Comparison of ENCODE assay signal across 26 cellular contexts in the genomic region with DNA sequence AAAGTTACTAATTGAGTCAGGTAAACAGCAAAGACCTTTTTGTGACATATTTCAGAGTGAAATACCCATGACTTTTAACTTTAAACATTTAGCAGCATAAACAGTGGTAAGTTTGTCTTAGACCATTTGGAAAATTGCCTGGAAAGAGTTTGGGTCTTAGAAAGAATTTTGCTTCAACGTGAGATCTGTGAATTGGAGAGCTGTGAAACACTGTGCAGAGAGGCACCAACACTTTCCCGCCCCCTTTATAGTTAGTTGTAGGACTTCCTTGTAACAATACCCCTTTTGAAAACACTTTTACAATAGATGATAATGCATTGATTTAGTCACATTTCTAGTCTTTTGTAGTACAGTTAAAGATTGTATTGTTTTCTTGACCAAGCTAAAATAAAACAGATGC. TPM values are rescaled to one million over a fixed set of nuclear protein-coding genes. Genes with fewer than 3 reads are reported as not detected.
DNase-seq lines count a peak whose midpoint lies in the region; ATAC-seq, FAIRE-seq and TF ChIP-seq lines count a peak whose summit lies in the region.
"Had no signal": no experiment of that assay in that cellular context is flagged by ENCODE, and none has a peak within 500 bp of the region (broad histone marks: within the 10 kb centered on the region; RNA-seq: fewer than 3 reads in every experiment).

No MANE protein-coding gene starts in this region.

- H4K20me1 ChIP-seq in astrocyte (ENCODE audit: insufficient read depth, low read length) = no peaks in the 10 kb centered on the region

- DNase-seq in CD4-positive, CD25-positive, alpha-beta regulatory T cell = no peak
- no peak for DNase-seq in GM18507 (ENCODE audit: extremely low spot score, insufficient read length, low read depth)
- peak; percentile 27 for DNase-seq in astrocyte (ENCODE audit: low read depth)
- DNase-seq in naive thymus-derived CD4-positive, alpha-beta T cell = no peak
- no peak for DNase-seq in GM20000 (ENCODE audit: low spot score)
- DNase-seq in caudate nucleus (lab: John Stamatoyannopoulos, UW) = no peak
- no peak for DNase-seq in T-cell
- DNase-seq: activated CD4-positive, alpha-beta T cell treated with anti-CD3 and anti-CD28 coated beads for 1 hour; activated CD8-positive, alpha-beta memory T cell treated with anti-CD3 and anti-CD28 coated beads, Interleukin-2, amount 10 ng/mL, durations not matched to agents 7 days and 5 days; amniotic stem cell; effector CD8-positive, alpha-beta T cell; esophagus squamous epithelium; heart left ventricle; left lung; midbrain; NCI-H146; NCI-H2171 treated with DMSO at 0.1 percent for 48 hours; NCI-H69; psoas muscle; stimulated activated CD4-positive, alpha-beta T cell treated with anti-CD3 and anti-CD28 coated beads, Interleukin-2, amount 100 ng/mL, for 48 hours; stimulated activated naive CD4-positive, alpha-beta T cell treated with Interleukin-2 at 50 U/mL for 16 hours had no signal

- intact Hi-C loops in naive thymus-derived CD4-positive, alpha-beta T cell (cut with micrococcal nuclease) = loop anchor here in 1 of 2 donors (1.0 kb wide), 1 partner anchor 8 kb away; no protein-coding TSS in a partner anchor

- peak overlapping the region; percentile 4 for H3K4me3 ChIP-seq in CD4-positive, CD25-positive, alpha-beta regulatory T cell (ENCODE audit: low read depth, low read length)
- no peak overlapping the region for H3K4me3 ChIP-seq in astrocyte (ENCODE audit: insufficient read depth, low read depth, low read length)
- H3K4me3 ChIP-seq in naive thymus-derived CD4-positive, alpha-beta T cell (ENCODE audit: low read length) = no peak overlapping the region
- H3K4me3 ChIP-seq: esophagus squamous epithelium, heart left ventricle, left lung, psoas muscle, skin epidermis had no signal

- TF ChIP-seq CTCF in astrocyte (IDR thresholded peaks at IDR 0.05; ENCODE audit: insufficient read depth, low read depth, low read length) (no peak), GM20000 (IDR thresholded peaks at IDR 0.05; ENCODE audit: extremely low read depth, missing control alignments) (no peak)

- H3K27me3 Mint-ChIP-seq in CD4-positive, CD25-positive, alpha-beta regulatory T cell = no peaks in the 10 kb centered on the region
- H3K27me3 Mint-ChIP-seq in astrocyte (ENCODE audit: low read depth, unreplicated experiment) (no peaks in the 10 kb centered on the region), T-cell (no peaks in the 10 kb centered on the region)
- no peaks in the 10 kb centered on the region for H3K27me3 Mint-ChIP-seq in naive thymus-derived CD4-positive, alpha-beta T cell
- H3K27me3 Mint-ChIP-seq: activated CD8-positive, alpha-beta memory T cell treated with anti-CD3 and anti-CD28 coated beads, Interleukin-2, amount 10 ng/mL, durations not matched to agents 7 days and 5 days had no signal

- POLR2A ChIA-PET in naive thymus-derived CD4-positive, alpha-beta T cell (lab: Charles Lee) = interaction anchor here (0.6 to 3.1 kb wide), 12 partner anchors 9 to 204 kb away, joined by 3 to 16 read pairs (median 6); a partner anchor contains a TSS
- POLR2A ChIA-PET in T-cell (lab: Charles Lee) = interaction anchor here (1.0 to 1.5 kb wide), 2 partner anchors 21 to 32 kb away, joined by 3 read pairs; no protein-coding TSS in a partner anchor

- no peak overlapping the region for H3K27ac ChIP-seq in CD4-positive, CD25-positive, alpha-beta regulatory T cell (ENCODE audit: insufficient read depth, low read length, poor library complexity, severe bottlenecking)
- H3K27ac ChIP-seq in astrocyte (ENCODE audit: low read depth, low read length) (no peak overlapping the region), caudate nucleus (ENCODE audit: low read depth, low read length) (no peak overlapping the region)
- no peak overlapping the region for H3K27ac ChIP-seq in naive thymus-derived CD4-positive, alpha-beta T cell (ENCODE audit: low read depth, low read length)
- H3K27ac ChIP-seq: esophagus squamous epithelium, left lung, psoas muscle, skin epidermis had no signal

- no peak overlapping the region for H2AFZ ChIP-seq in astrocyte (ENCODE audit: low read depth, low read length)

- FAIRE-seq in GM18507 (lab: Jason Lieb, UNC) (peak; percentile 24), astrocyte (lab: Jason Lieb, UNC) (no peak)
- FAIRE-seq: TTC549 had no signal

- peaks cover 33 to 58% (median 37%) of the 10 kb centered on the region in 4 donors for H3K4me1 Mint-ChIP-seq in CD4-positive, CD25-positive, alpha-beta regulatory T cell
- H3K4me1 Mint-ChIP-seq in astrocyte (ENCODE audit: low read depth, unreplicated experiment) (peaks cover 8% of the 10 kb centered on the region), T-cell (peaks cover 52 to 59% (median 57%) of the 10 kb centered on the region in 3 donors)
- H3K4me1 Mint-ChIP-seq in naive thymus-derived CD4-positive, alpha-beta T cell = peaks cover 42 to 80% (median 65%) of the 10 kb centered on the region in 7 donors

- H3K79me2 ChIP-seq in astrocyte (ENCODE audit: insufficient read depth, low read length) = no peaks in the 10 kb centered on the region

- no peaks in the 10 kb centered on the region for H3K36me3 Mint-ChIP-seq in CD4-positive, CD25-positive, alpha-beta regulatory T cell
- H3K36me3 Mint-ChIP-seq in astrocyte (ENCODE audit: low read depth, unreplicated experiment) = no peaks in the 10 kb centered on the region
- H3K36me3 Mint-ChIP-seq in naive thymus-derived CD4-positive, alpha-beta T cell = peaks cover 0 to 4% (median 0%) of the 10 kb centered on the region in 5 donors
- no peaks in the 10 kb centered on the region for H3K36me3 Mint-ChIP-seq in T-cell
- H3K36me3 Mint-ChIP-seq: activated CD8-positive, alpha-beta memory T cell treated with anti-CD3 and anti-CD28 coated beads, Interleukin-2, amount 10 ng/mL, durations not matched to agents 7 days and 5 days had no signal

- H3K27me3 ChIP-seq in CD4-positive, CD25-positive, alpha-beta regulatory T cell (ENCODE audit: control insufficient read depth, insufficient read depth, low read length) = no peaks in the 10 kb centered on the region
- no peaks in the 10 kb centered on the region for H3K27me3 ChIP-seq in astrocyte (ENCODE audit: insufficient read depth, low read length)
- no peaks in the 10 kb centered on the region for H3K27me3 ChIP-seq in naive thymus-derived CD4-positive, alpha-beta T cell (ENCODE audit: control insufficient read depth in 2 of 2, insufficient read depth in 2 of 2, low read length in 2 of 2)
- H3K27me3 ChIP-seq: esophagus squamous epithelium, heart left ventricle, left lung had no signal

- no peak overlapping the region for H3K9ac ChIP-seq in astrocyte (ENCODE audit: low read length)

- no peak overlapping the region for H3K4me2 ChIP-seq in astrocyte (ENCODE audit: low read length)

- CTCF ChIA-PET in naive thymus-derived CD4-positive, alpha-beta T cell (lab: Charles Lee) = interaction anchor here (0.6 to 1.8 kb wide), 5 partner anchors 8 to 203 kb away, joined by 3 to 7 read pairs (median 5); a partner anchor contains a TSS
- CTCF ChIA-PET in T-cell (lab: Charles Lee) = interaction anchor here in 1 of 2 donors (1.2 kb wide), 1 partner anchor 8 kb away, joined by 4 read pairs; no protein-coding TSS in a partner anchor

- peak in 1 of 2 donors; percentile 28 for ATAC-seq in CD4-positive, CD25-positive, alpha-beta regulatory T cell (ENCODE audit: low read depth in 2 of 2)
- ATAC-seq in naive thymus-derived CD4-positive, alpha-beta T cell = no peak
- no peak for ATAC-seq in HG03439 (IDR thresholded peaks at IDR 0.05; ENCODE audit: unreplicated experiment)
- no peak for ATAC-seq in T-cell (replicated peaks in 1 of 4)
- ATAC-seq: activated CD8-positive, alpha-beta memory T cell treated with anti-CD3 and anti-CD28 coated beads, Interleukin-2, amount 10 ng/mL, durations not matched to agents 7 days and 5 days; heart left ventricle; left lung; psoas muscle had no signal

- peaks cover 23% of the 10 kb centered on the region for H3K4me1 ChIP-seq in CD4-positive, CD25-positive, alpha-beta regulatory T cell (ENCODE audit: control insufficient read depth, insufficient read depth, low read length, poor library complexity, severe bottlenecking)
- H3K4me1 ChIP-seq in astrocyte (ENCODE audit: insufficient read depth, low read length) = peaks cover 4% of the 10 kb centered on the region
- H3K4me1 ChIP-seq in naive thymus-derived CD4-positive, alpha-beta T cell (ENCODE audit: control insufficient read depth in 2 of 2, insufficient read depth in 2 of 2, low read length in 2 of 2) = peaks cover 4 to 35% of the 10 kb centered on the region in 2 donors

- peak overlapping the region in 1 of 3 donors; percentile 12 for H3K27ac Mint-ChIP-seq in CD4-positive, CD25-positive, alpha-beta regulatory T cell
- H3K27ac Mint-ChIP-seq in astrocyte (ENCODE audit: unreplicated experiment) (no peak overlapping the region), T-cell (peak overlapping the region in 1 of 2 donors; percentile 8)
- peak overlapping the region in 4 of 9 donors; percentile 21 to 99 (median 62) for H3K27ac Mint-ChIP-seq in naive thymus-derived CD4-positive, alpha-beta T cell
- H3K27ac Mint-ChIP-seq: activated CD8-positive, alpha-beta memory T cell treated with anti-CD3 and anti-CD28 coated beads, Interleukin-2, amount 10 ng/mL, durations not matched to agents 7 days and 5 days; activated T-helper 2 cell treated with anti-CD3 and anti-CD28 coated beads, Interferon-gamma antibody, Interleukin-2, Interleukin-4, amounts not matched to agents 10 μg/mL and 5 μg/mL and 100 μg/mL, durations not matched to agents 14 hours and 24 hours and 36 hours had no signal

- no peaks in the 10 kb centered on the region for H3K9me3 Mint-ChIP-seq in CD4-positive, CD25-positive, alpha-beta regulatory T cell
- H3K9me3 Mint-ChIP-seq in astrocyte (ENCODE audit: unreplicated experiment) (no peaks in the 10 kb centered on the region), T-cell (no peaks in the 10 kb centered on the region)
- H3K9me3 Mint-ChIP-seq in naive thymus-derived CD4-positive, alpha-beta T cell = peaks cover 0 to 2% (median 0%) of the 10 kb centered on the region in 11 donors
- H3K9me3 Mint-ChIP-seq: neural crest cell had no signal

- H3K36me3 ChIP-seq in CD4-positive, CD25-positive, alpha-beta regulatory T cell (ENCODE audit: control insufficient read depth, insufficient read depth, low read length) = no peaks in the 10 kb centered on the region
- H3K36me3 ChIP-seq in astrocyte (ENCODE audit: insufficient read depth, low read length) = no peaks in the 10 kb centered on the region
- H3K36me3 ChIP-seq in naive thymus-derived CD4-positive, alpha-beta T cell (ENCODE audit: control insufficient read depth in 2 of 3, insufficient read depth in 3 of 3, low read length in 3 of 3) = no peaks in the 10 kb centered on the region
- H3K36me3 ChIP-seq: esophagus squamous epithelium, heart left ventricle, left lung had no signal

- H3K4me3 Mint-ChIP-seq in CD4-positive, CD25-positive, alpha-beta regulatory T cell = peak overlapping the region in 1 of 4 donors; percentile 24
- H3K4me3 Mint-ChIP-seq in astrocyte (ENCODE audit: unreplicated experiment) (no peak overlapping the region), T-cell (peak overlapping the region in 1 of 3 donors; percentile 28)
- H3K4me3 Mint-ChIP-seq in naive thymus-derived CD4-positive, alpha-beta T cell = peak overlapping the region in 9 of 10 donors; percentile 0 to 66 (median 55)
- H3K4me3 Mint-ChIP-seq: activated CD8-positive, alpha-beta memory T cell treated with anti-CD3 and anti-CD28 coated beads, Interleukin-2, amount 10 ng/mL, durations not matched to agents 7 days and 5 days; neural crest cell had no signal

- no peaks in the 10 kb centered on the region for H3K9me3 ChIP-seq in CD4-positive, CD25-positive, alpha-beta regulatory T cell (ENCODE audit: control insufficient read depth in 2 of 2, low read length in 2 of 2)
- no peaks in the 10 kb centered on the region for H3K9me3 ChIP-seq in astrocyte (ENCODE audit: insufficient read depth, low read depth, low read length)
- no peaks in the 10 kb centered on the region for H3K9me3 ChIP-seq in naive thymus-derived CD4-positive, alpha-beta T cell (ENCODE audit: control insufficient read depth in 2 of 3, low read length in 3 of 3)
- H3K9me3 ChIP-seq: esophagus squamous epithelium, heart left ventricle, left lung, psoas muscle had no signal

RNA-seq across cellular contexts. Expression of a gene that starts 43.6 kb away (rescaled TPM):
- total RNA-seq in CD4-positive, CD25-positive, alpha-beta regulatory T cell = 726 TPM
- polyA plus RNA-seq in CD4-positive, CD25-positive, alpha-beta regulatory T cell = 100 to 1,000 TPM; 221 to 262 (median 237) TPM
- total RNA-seq in astrocyte (89.1 and 93.1 TPM in 2 replicates), T-cell (100 to 1,000 TPM; 408 to 705 (median 423) TPM)
- total RNA-seq in naive thymus-derived CD4-positive, alpha-beta T cell = 100 to 1,000 TPM; 459 to 675 (median 508) TPM
- 100 to 1,000 TPM; 371 to 389 TPM for polyA plus RNA-seq in naive thymus-derived CD4-positive, alpha-beta T cell
